Comparison of ENCODE assay signal across 9 cellular contexts in genomic region chr4:151100517-151100916, GRCh38. TPM values are rescaled to one million over a fixed set of nuclear protein-coding genes. Genes with fewer than 3 reads are reported as not detected.
DNase-seq lines count a peak whose midpoint lies in the region; ATAC-seq and TF ChIP-seq lines count a peak whose summit lies in the region.
"Had no signal": no experiment of that assay in that cellular context is flagged by ENCODE, and none has a peak within 500 bp of the region (broad histone marks: within the 10 kb centered on the region; RNA-seq: fewer than 3 reads in every experiment).

No MANE protein-coding gene starts in this region.

- ATAC-seq in heart right ventricle (no peak), Right ventricle myocardium inferior (no peak), HG02571 (IDR thresholded peaks at IDR 0.05; ENCODE audit: unreplicated experiment) (no peak)

- H3K23ac ChIP-seq in mesenchymal stem cell (ENCODE audit: low read length in 2 of 2), result no peak overlapping the region

- peak overlapping the region; percentile 98 for H3K9ac ChIP-seq in mesenchymal stem cell (ENCODE audit: low read length)

- 14 to 20% methylated on average over 3 of the region's 3 CpGs for WGBS in heart right ventricle, 2 donors
- 9% methylated on average over 3 of the region's 3 CpGs for WGBS in mesenchymal stem cell

- peaks cover 2% of the 10 kb centered on the region for H3K79me1 ChIP-seq in mesenchymal stem cell (replicated peaks; ENCODE audit: low read length, poor library complexity, severe bottlenecking)

- H3K9me3 ChIP-seq in heart right ventricle, result no peaks in the 10 kb centered on the region
- H3K9me3 ChIP-seq in mesenchymal stem cell (ENCODE audit: control insufficient read depth, low read length), result no peaks in the 10 kb centered on the region
- no peaks in the 10 kb centered on the region for H3K9me3 ChIP-seq in uterus

- H3K27ac ChIP-seq in heart right ventricle (peak overlapping the region in 7 of 10 donors; percentile 86 to 91 (median 88)), brain microvascular endothelial cell (no peak overlapping the region), mesenchymal stem cell (ENCODE audit: low read length, poor library complexity, severe bottlenecking) (no peak overlapping the region), uterus (peak overlapping the region; percentile 89 to 94)

- H3K27me3 ChIP-seq in heart right ventricle, result no peaks in the 10 kb centered on the region
- H3K27me3 ChIP-seq in brain microvascular endothelial cell (replicated peaks), result no peaks in the 10 kb centered on the region
- H3K27me3 ChIP-seq in mesenchymal stem cell (ENCODE audit: control insufficient read depth in 1 of 2, insufficient read depth in 1 of 2, low read length in 2 of 2), result no peaks in the 10 kb centered on the region
- H3K27me3 ChIP-seq in uterus, result no peaks in the 10 kb centered on the region

- H3K4me3 ChIP-seq in heart right ventricle, result peak overlapping the region; percentile 59 to 95 (median 80)
- peak overlapping the region; percentile 100 for H3K4me3 ChIP-seq in brain microvascular endothelial cell (ENCODE audit: low read depth, low read length)
- H3K4me3 ChIP-seq in mesenchymal stem cell (ENCODE audit: insufficient read depth in 1 of 2, low read depth in 1 of 2, low read length in 2 of 2), result peak overlapping the region in 1 of 2 experiments; percentile 99
- peak overlapping the region; percentile 75 to 77 for H3K4me3 ChIP-seq in uterus

- H2BK12ac ChIP-seq in mesenchymal stem cell (ENCODE audit: low read length in 2 of 2), result no peak overlapping the region

- in situ Hi-C loops in brain microvascular endothelial cell (cut with HindIII; ENCODE audit: low pct_ligation_motif_present, low sequenced_read_pairs), result no loop called here

- no peak for DNase-seq in heart right ventricle
- no peak for DNase-seq in Right ventricle myocardium inferior (ENCODE audit: missing footprints)
- no peak for DNase-seq in brain microvascular endothelial cell
- no peak for DNase-seq in mesenchymal stem cell
- no peak for DNase-seq in uterus
- DNase-seq in stimulated activated CD4-positive, alpha-beta T cell treated with anti-CD3 and anti-CD28 coated beads, Interleukin-12 subunit alpha, Interleukin-12 subunit beta, amount 100 ng/mL, for 4 hours, result no peak
- DNase-seq in NCI-H774 (lab: John Stamatoyannopoulos, UW), result no peak
- DNase-seq: NCI-H1048 had no signal

- H2BK5ac ChIP-seq in mesenchymal stem cell (ENCODE audit: low read depth, low read length, poor library complexity, severe bottlenecking), result no peak overlapping the region

- intact Hi-C loops in heart right ventricle (cut with DNase I), result loop anchor here in 1 of 10 donors (10.0 kb wide), 1 partner anchor 1434 kb away; the partner anchor contains the start of gene FBXW7
- intact Hi-C loops in Right ventricle myocardium inferior (cut with DNase I), result no loop called here
- intact Hi-C loops in uterus (cut with DNase I; ENCODE audit: low total_unique reads), result no loop called here

- no peak overlapping the region for H2AK5ac ChIP-seq in mesenchymal stem cell (ENCODE audit: low read length, severe bottlenecking)

- H4K8ac ChIP-seq in mesenchymal stem cell (ENCODE audit: low read length), result no peak overlapping the region

- no peak overlapping the region for H3K4ac ChIP-seq in mesenchymal stem cell (ENCODE audit: low read depth in 1 of 2, low read length in 2 of 2)

- H2BK120ac ChIP-seq in mesenchymal stem cell (ENCODE audit: low read depth, low read length), result no peak overlapping the region

- peak overlapping the region; percentile 76 for H3K4me2 ChIP-seq in mesenchymal stem cell (ENCODE audit: low read length, poor library complexity, severe bottlenecking)

- H3K14ac ChIP-seq in mesenchymal stem cell (ENCODE audit: low read length in 2 of 2), result no peak overlapping the region

- H4K91ac ChIP-seq in mesenchymal stem cell (ENCODE audit: low read length), result no peak overlapping the region

- peaks cover 0 to 52% (median 30%) of the 10 kb centered on the region in 9 donors for H3K36me3 ChIP-seq in heart right ventricle
- peaks cover 46% of the 10 kb centered on the region for H3K36me3 ChIP-seq in brain microvascular endothelial cell (replicated peaks)
- H3K36me3 ChIP-seq in mesenchymal stem cell (ENCODE audit: control insufficient read depth in 1 of 2, insufficient read depth in 2 of 2, low read depth in 1 of 2, low read length in 2 of 2), result peaks cover 10 to 51% of the 10 kb centered on the region in 2 experiments
- H3K36me3 ChIP-seq in uterus, result no peaks in the 10 kb centered on the region

- H3K4me1 ChIP-seq in heart right ventricle (peaks cover 0 to 40% (median 24%) of the 10 kb centered on the region in 9 donors), mesenchymal stem cell (ENCODE audit: control insufficient read depth, insufficient read depth, low read depth, low read length) (peaks cover 3% of the 10 kb centered on the region), uterus (no peaks in the 10 kb centered on the region)

- H2BK15ac ChIP-seq in mesenchymal stem cell (ENCODE audit: low read depth, poor library complexity, severe bottlenecking), result no peak overlapping the region

- TF ChIP-seq POLR2A in uterus (IDR thresholded peaks at IDR 0.05), result no peak

- no peak overlapping the region for H3K18ac ChIP-seq in mesenchymal stem cell (ENCODE audit: low read depth in 1 of 2, low read length in 2 of 2)

- H2AFZ ChIP-seq in mesenchymal stem cell (ENCODE audit: low read depth, low read length), result no peak overlapping the region

- no peak for TF ChIP-seq CTCF in heart right ventricle (IDR thresholded peaks at IDR 0.05)
- TF ChIP-seq CTCF in brain microvascular endothelial cell (IDR thresholded peaks at IDR 0.05; ENCODE audit: low read depth, low read length, missing control alignments), result no peak
- no peak for TF ChIP-seq CTCF in uterus (IDR thresholded peaks at IDR 0.05)

RNA-seq across cellular contexts. Expression of gene RPS3A, which starts 1.1 kb away (rescaled TPM):
- 1,000 to 10,000 TPM in 3 of 10 donors, 100 to 1,000 TPM in 7; 716 to 1,104 (median 881) TPM for total RNA-seq in heart right ventricle
- polyA plus RNA-seq in heart right ventricle, result 1,000 to 10,000 TPM in 1 of 2 donors, 100 to 1,000 TPM in 1; 865 to 2,252 TPM
- 1,086 TPM for total RNA-seq in Right ventricle myocardium inferior
- polyA plus RNA-seq in mesenchymal stem cell (2013, experiment 1 of 2), result 3,246 TPM
- 3,402 TPM for polyA plus RNA-seq in mesenchymal stem cell (2013, experiment 2 of 2)
- over 10,000 TPM in 2 of 4 donors, 1,000 to 10,000 TPM in 2; 2,740 to 15,349 (median 8,137) TPM for total RNA-seq in uterus

Comparison
In these comparisons a context has a peak if more than half of its experiments do, and no peak if none do; other contexts are left out.
1. H3K27ac ChIP-seq: peak in heart right ventricle (7 of 10) and uterus (2 of 2); none in brain microvascular endothelial cell (single experiment) and mesenchymal stem cell (single experiment).